Comparison of ENCODE assay signal across 16 cellular contexts in genomic region chr7:778968-779451, GRCh38. TPM values are rescaled to one million over a fixed set of nuclear protein-coding genes. Genes with fewer than 3 reads are reported as not detected.
DNase-seq lines count a peak whose midpoint lies in the region; ATAC-seq, FAIRE-seq and TF ChIP-seq lines count a peak whose summit lies in the region.
"Had no signal": no experiment of that assay in that cellular context is flagged by ENCODE, and none has a peak within 500 bp of the region (broad histone marks: within the 10 kb centered on the region; RNA-seq: fewer than 3 reads in every experiment).

No MANE protein-coding gene starts in this region.

- peaks cover 98% of the 10 kb centered on the region for H3K36me3 ChIP-seq in K562 (ENCODE audit: control insufficient read depth, insufficient read depth, low read length)
- H3K36me3 ChIP-seq: prostate gland had no signal

- TF ChIP-seq RAD21 in K562 (CRISPR knock-in tag; conservative IDR thresholded peaks at IDR 0.05 in 1 of 2, IDR thresholded peaks at IDR 0.05 in 1 of 2), result no peak

- no TSS peak for BruUV-seq in K562 (replicated peaks; lab: Mats Ljungman, UMichigan)

- no peak for TF ChIP-seq POLR2A in K562 (conservative IDR thresholded peaks at IDR 0.05)

- CTCF ChIA-PET in K562 (lab: Yijun Ruan, JAX; ENCODE audit: low intra/inter-chr PET ratio), result interaction anchor here (0.6 kb wide), 1 partner anchor 81 kb away, joined by 3 read pairs; no protein-coding TSS in a partner anchor

- no peak overlapping the region for H2AFZ ChIP-seq in K562 (ENCODE audit: low read depth, low read length)

- TF ChIP-seq CTCF in K562 (IDR thresholded peaks at IDR 0.05 in 2 of 3, conservative IDR thresholded peaks at IDR 0.05 in 1 of 3; ENCODE audit: insufficient read depth in 2 of 3, low read depth in 1 of 3, low read length in 3 of 3) (no peak), foreskin keratinocyte (conservative IDR thresholded peaks at IDR 0.05) (no peak)

- H3K4me2 ChIP-seq in K562 (ENCODE audit: insufficient read depth, low read length), result no peak overlapping the region
- H3K4me2 ChIP-seq: KMS-11 had no signal

- no peak overlapping the region for H3K9ac ChIP-seq in K562 (ENCODE audit: insufficient read depth in 1 of 2, low read depth in 2 of 2, low read length in 2 of 2)
- H3K9ac ChIP-seq: KMS-11 had no signal

- intact Hi-C loops in K562 (cut with micrococcal nuclease) (loop anchor here (5.0 kb wide), 1 partner anchor 457 kb away; no protein-coding TSS in a partner anchor), sciatic nerve (cut with DNase I) (loop anchor here (5.0 kb wide), 1 partner anchor 1323 kb away; no protein-coding TSS in a partner anchor)

- no peaks in the 10 kb centered on the region for H3K79me2 ChIP-seq in K562 (ENCODE audit: control insufficient read depth, insufficient read depth, low read length)

- ATAC-seq in K562, result no peak
- ATAC-seq in sciatic nerve, result peak; percentile 7
- ATAC-seq in foreskin keratinocyte, result no peak
- ATAC-seq: activated CD8-positive, alpha-beta T cell treated with anti-CD3 and anti-CD28 coated beads for 36 hours had no signal

- WGBS in K562 (ENCODE audit: insufficient coverage, low coverage, missing lambda C conversion rate), result 97% methylated on average over 14 of the region's 15 CpGs

- H3K27me3 ChIP-seq in K562 (ENCODE audit: control insufficient read depth in 2 of 2, insufficient read depth in 2 of 2, low read length in 2 of 2) (no peaks in the 10 kb centered on the region), foreskin keratinocyte (no peaks in the 10 kb centered on the region)

- POLR2A ChIA-PET in K562 (lab: Yijun Ruan, JAX), result interaction anchor here (0.6 kb wide), 1 partner anchor 365 kb away, joined by 3 read pairs; no protein-coding TSS in a partner anchor

- in situ Hi-C loops in K562 (cut with MboI), result loop anchor here (10.0 kb wide), 1 partner anchor 464 kb away; no protein-coding TSS in a partner anchor

- H3K27ac ChIP-seq in K562 (ENCODE audit: extremely low read depth, low read depth, low read length) (no peak overlapping the region), foreskin keratinocyte (no peak overlapping the region)
- H3K27ac ChIP-seq: 22Rv1, KMS-11, prostate gland had no signal

- TF ChIP-seq EP300 in K562 (IDR thresholded peaks at IDR 0.05; ENCODE audit: low read length), result no peak

- no peaks in the 10 kb centered on the region for H3K9me3 ChIP-seq in K562 (replicated peaks; ENCODE audit: control insufficient read depth, insufficient read depth, low read depth, low read length)
- H3K9me3 ChIP-seq: prostate gland had no signal

- FAIRE-seq in K562 (lab: Jason Lieb, UNC), result no peak

- no peaks in the 10 kb centered on the region; a peak in 1 of 5 replicates for H3K4me1 ChIP-seq in K562 (replicated peaks in 1 of 2; ENCODE audit: control insufficient read depth in 2 of 2, insufficient read depth in 2 of 2, low read length in 2 of 2)
- H3K4me1 ChIP-seq in foreskin keratinocyte, result no peaks in the 10 kb centered on the region
- H3K4me1 ChIP-seq: prostate gland had no signal

- DNase-seq in NCI-H1417 (lab: John Stamatoyannopoulos, UW), result peak in 2 of 3 experiments; percentile 80 to 82
- DNase-seq in NCI-H1417 treated with DMSO at 0.1 percent for 48 hours (lab: John Stamatoyannopoulos, UW), result no peak
- peak; percentile 76 for DNase-seq in NCI-H2029 treated with DMSO at 0.1 percent for 48 hours (lab: John Stamatoyannopoulos, UW)
- DNase-seq in K562 (ENCODE audit: extremely low read depth in 1 of 4, low spot score in 3 of 4), result no peak
- no peak for DNase-seq in sciatic nerve (ENCODE audit: low spot score)
- DNase-seq in NCI-H1436 treated with DMSO at 0.1 percent for 48 hours (lab: John Stamatoyannopoulos, UW), result no peak
- no peak for DNase-seq in AG08396 (ENCODE audit: low spot score)
- DNase-seq in foreskin keratinocyte, result no peak
- DNase-seq: activated CD8-positive, alpha-beta T cell treated with anti-CD3 and anti-CD28 coated beads for 36 hours; aorta; CD4-positive, alpha-beta T cell; GDM1; left cardiac atrium had no signal

- no peaks in the 10 kb centered on the region for H3K9me1 ChIP-seq in K562 (ENCODE audit: control insufficient read depth, insufficient read depth, low read length)

- H3K4me3 ChIP-seq in K562, result no peak overlapping the region
- H3K4me3 ChIP-seq: prostate gland had no signal

- H4K20me1 ChIP-seq in K562 (replicated peaks; ENCODE audit: control insufficient read depth, insufficient read depth, low read length), result no peaks in the 10 kb centered on the region

TF ChIP-seq in K562, 482 proteins besides CTCF, POLR2A, EP300 and RAD21 (continues in another document):
- 0 out of 2 replicates have a peak, but pooled peaks have one; percentile 6 for TF ChIP-seq POLR2G (IDR thresholded peaks at IDR 0.05; ENCODE audit: low read depth, low read length)

RNA-seq across cellular contexts. Expression of gene PRKAR1B, which starts 51.9 kb away (rescaled TPM):
- 17.8 and 33.7 TPM in 2 replicates for total RNA-seq in K562 (2011; cell fraction: chromatin; rRNA removed; ENCODE audit: low replicate concordance)
- total RNA-seq in K562 (2011; cell fraction: nucleolus; rRNA removed), result 20.3 and 21.8 TPM in 2 replicates
- 13.3 and 14.8 TPM in 2 replicates for total RNA-seq in K562 (2011; cell fraction: nucleoplasm; rRNA removed)
- total RNA-seq in K562 (2014; rRNA removed) (28.8 and 37.6 TPM in 2 replicates), K562 (2014; rRNA removed; fragmentation: Illumina TruSeq; extraction: Trizol) (7.7 and 10.5 TPM in 2 replicates), K562 (2015; rRNA removed; fragmentation: Illumina TruSeq; extraction: Trizol) (11.8 and 12.7 TPM in 2 replicates), K562 (2021) (30.5 and 32.0 TPM in 2 replicates), sciatic nerve (11.1 TPM), foreskin keratinocyte (13.9 and 21.7 TPM in 2 replicates)
- polyA plus RNA-seq in K562 (2011; rRNA removed) (8.2 and 15.3 TPM in 2 replicates), K562 (2014; fragmentation: Illumina TruSeq; extraction: Trizol) (9.2 and 20.4 TPM in 2 replicates), K562 (2014; fragmentation: Nextera tagmentation; extraction: Ambion mirVana) (1 to 10 TPM in 1 of 2 experiments, under 1 TPM in 1; 0.99 to 1.2 TPM), K562 (2014; rRNA removed) (18.4 and 19.4 TPM in 2 replicates), foreskin keratinocyte (15.0 and 25.2 TPM in 2 replicates)
- 7.5 and 20.4 TPM in 2 replicates for polyA plus RNA-seq in K562 (2011; cell fraction: cytosol; rRNA removed)
- 8.1 and 20.7 TPM in 2 replicates for polyA plus RNA-seq in K562 (2011; cell fraction: nucleus; rRNA removed)
- polyA plus RNA-seq in K562 (2012), result 13.9 and 25.5 TPM in 2 replicates
- 21.0 and 32.5 TPM in 2 replicates for polyA minus RNA-seq in K562 (2011; rRNA and poly(A)+ RNA removed)
- 11.3 and 17.8 TPM in 2 replicates for polyA minus RNA-seq in K562 (2011; cell fraction: cytosol; rRNA and poly(A)+ RNA removed)
- polyA minus RNA-seq in K562 (2011; cell fraction: nucleus; rRNA and poly(A)+ RNA removed), result 8.5 and 9.8 TPM in 2 replicates

RNA-seq across cellular contexts. Expression of gene DNAAF5, which starts 52.5 kb away (rescaled TPM):
- 43.7 and 77.7 TPM in 2 replicates for total RNA-seq in K562 (2011; cell fraction: chromatin; rRNA removed; ENCODE audit: low replicate concordance)
- 48.7 and 57.2 TPM in 2 replicates for total RNA-seq in K562 (2011; cell fraction: nucleolus; rRNA removed)
- total RNA-seq in K562 (2011; cell fraction: nucleoplasm; rRNA removed), result 27.9 and 34.8 TPM in 2 replicates
- total RNA-seq in K562 (2014; rRNA removed) (35.3 and 61.8 TPM in 2 replicates), K562 (2014; rRNA removed; fragmentation: Illumina TruSeq; extraction: Trizol) (14.2 and 16.4 TPM in 2 replicates), K562 (2015; rRNA removed; fragmentation: Illumina TruSeq; extraction: Trizol) (19.1 and 20.8 TPM in 2 replicates), K562 (2021) (69.7 and 69.9 TPM in 2 replicates), sciatic nerve (19.0 TPM), foreskin keratinocyte (40.4 and 42.4 TPM in 2 replicates)
- polyA plus RNA-seq in K562 (2011; rRNA removed) (12.3 and 33.1 TPM in 2 replicates), K562 (2014; fragmentation: Illumina TruSeq; extraction: Trizol) (20.3 and 41.8 TPM in 2 replicates), K562 (2014; fragmentation: Nextera tagmentation; extraction: Ambion mirVana) (1 to 10 TPM; 3.1 to 5.1 TPM), K562 (2014; rRNA removed) (31.9 and 34.0 TPM in 2 replicates), foreskin keratinocyte (22.6 and 26.3 TPM in 2 replicates)
- polyA plus RNA-seq in K562 (2011; cell fraction: cytosol; rRNA removed), result 24.9 and 63.1 TPM in 2 replicates
- 29.7 and 48.2 TPM in 2 replicates for polyA plus RNA-seq in K562 (2011; cell fraction: nucleus; rRNA removed)
- 35.7 and 58.0 TPM in 2 replicates for polyA plus RNA-seq in K562 (2012)
- polyA minus RNA-seq in K562 (2011; rRNA and poly(A)+ RNA removed), result 16.2 and 19.7 TPM in 2 replicates
- 41.6 and 44.6 TPM in 2 replicates for polyA minus RNA-seq in K562 (2011; cell fraction: cytosol; rRNA and poly(A)+ RNA removed)
- 20.3 and 25.7 TPM in 2 replicates for polyA minus RNA-seq in K562 (2011; cell fraction: nucleus; rRNA and poly(A)+ RNA removed)

RNA-seq across cellular contexts. Expression of gene SUN1, which starts 53.3 kb away (rescaled TPM):
- 527 and 872 TPM in 2 replicates for total RNA-seq in K562 (2011; cell fraction: chromatin; rRNA removed; ENCODE audit: low replicate concordance)
- total RNA-seq in K562 (2011; cell fraction: nucleolus; rRNA removed), result 542 and 585 TPM in 2 replicates
- 348 and 489 TPM in 2 replicates for total RNA-seq in K562 (2011; cell fraction: nucleoplasm; rRNA removed)
- total RNA-seq in K562 (2014; rRNA removed) (80.5 and 86.7 TPM in 2 replicates), K562 (2014; rRNA removed; fragmentation: Illumina TruSeq; extraction: Trizol) (38.9 and 42.3 TPM in 2 replicates), K562 (2015; rRNA removed; fragmentation: Illumina TruSeq; extraction: Trizol) (49.2 and 53.5 TPM in 2 replicates), K562 (2021) (81.9 and 101 TPM in 2 replicates), sciatic nerve (207 TPM), foreskin keratinocyte (87.9 and 89.1 TPM in 2 replicates)
- polyA plus RNA-seq in K562 (2011; rRNA removed) (132 and 143 TPM in 2 replicates), K562 (2014; fragmentation: Illumina TruSeq; extraction: Trizol) (62.3 and 88.2 TPM in 2 replicates), K562 (2014; fragmentation: Nextera tagmentation; extraction: Ambion mirVana) (10 to 100 TPM; 36.8 TPM), K562 (2014; rRNA removed) (105 and 119 TPM in 2 replicates), foreskin keratinocyte (29.1 and 35.5 TPM in 2 replicates)
- 249 and 254 TPM in 2 replicates for polyA plus RNA-seq in K562 (2011; cell fraction: cytosol; rRNA removed)
- polyA plus RNA-seq in K562 (2011; cell fraction: nucleus; rRNA removed), result 889 and 1,080 TPM in 2 replicates
- polyA plus RNA-seq in K562 (2012), result 107 and 112 TPM in 2 replicates
- polyA minus RNA-seq in K562 (2011; rRNA and poly(A)+ RNA removed), result 72.4 and 98.1 TPM in 2 replicates
- 47.4 and 59.7 TPM in 2 replicates for polyA minus RNA-seq in K562 (2011; cell fraction: cytosol; rRNA and poly(A)+ RNA removed)
- polyA minus RNA-seq in K562 (2011; cell fraction: nucleus; rRNA and poly(A)+ RNA removed), result 245 and 267 TPM in 2 replicates

Comparison
In these comparisons a context has a peak if more than half of its experiments do, and no peak if none do; other contexts are left out.
1. DNase-seq: peak in NCI-H1417 (2 of 3) and NCI-H2029 treated with DMSO at 0.1 percent for 48 hours (single experiment); none in NCI-H1417 treated with DMSO at 0.1 percent for 48 hours (single experiment), K562 (0 of 4), sciatic nerve (single experiment), NCI-H1436 treated with DMSO at 0.1 percent for 48 hours (single experiment), AG08396 (single experiment) and foreskin keratinocyte (0 of 2).